Comparison of ENCODE assay signal across 1 cellular context in the genomic region with DNA sequence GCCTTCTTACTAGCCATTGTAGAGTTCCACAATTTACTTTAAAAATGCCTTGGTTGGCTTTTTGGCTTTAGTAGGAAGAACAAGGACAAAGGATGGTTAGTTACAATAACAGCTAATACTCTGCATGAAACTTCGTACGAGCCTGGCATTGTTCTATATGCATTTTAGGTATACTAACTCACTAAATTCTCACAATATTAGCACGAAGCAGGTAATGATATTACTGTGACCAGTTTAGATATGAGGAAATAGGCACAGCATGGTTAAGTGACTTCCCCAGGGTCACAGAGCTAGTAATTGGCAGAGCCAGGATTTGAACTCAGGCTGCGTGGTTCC.
TF ChIP-seq lines count a peak whose summit lies in the region.

No MANE protein-coding gene starts in this region.

TF ChIP-seq in endothelial cell of umbilical vein, 7 proteins besides CTCF, POLR2A, EP300 and RAD21:
- no peak for TF ChIP-seq JUN (IDR thresholded peaks at IDR 0.05; ENCODE audit: borderline replicate concordance, insufficient read depth, insufficient read length, low read depth)
- no peak for TF ChIP-seq EZH2 (IDR thresholded peaks at IDR 0.05; ENCODE audit: borderline replicate concordance, low read depth, low read length, severe bottlenecking)
- no peak for TF ChIP-seq POLR2AphosphoS5 (IDR thresholded peaks at IDR 0.05; ENCODE audit: insufficient read depth, low read depth, low read length)
- TF ChIP-seq FOS (IDR thresholded peaks at IDR 0.05; ENCODE audit: borderline replicate concordance, insufficient read depth, low read length): no peak
- TF ChIP-seq, protein P1, sequence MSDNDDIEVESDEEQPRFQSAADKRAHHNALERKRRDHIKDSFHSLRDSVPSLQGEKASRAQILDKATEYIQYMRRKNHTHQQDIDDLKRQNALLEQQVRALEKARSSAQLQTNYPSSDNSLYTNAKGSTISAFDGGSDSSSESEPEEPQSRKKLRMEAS (IDR thresholded peaks at IDR 0.05; ENCODE audit: insufficient read depth, insufficient read length): no peak
- no peak for TF ChIP-seq GATA2 (IDR thresholded peaks at IDR 0.05; ENCODE audit: insufficient read depth, insufficient read length, low read depth, low read length)
- no peak for TF ChIP-seq MYC (IDR thresholded peaks at IDR 0.05; ENCODE audit: low read depth, low read length)
